In genomic region chr15:76347507-76348055, GRCh38 we compare ENCODE assay signal across 1 cellular context.
TF ChIP-seq lines count a peak whose summit lies in the region.

No MANE protein-coding gene starts in this region.

TF ChIP-seq in K562, 482 proteins besides CTCF, POLR2A, EP300 and RAD21:
- no peak for TF ChIP-seq POU5F1 (IDR thresholded peaks at IDR 0.05; ENCODE audit: borderline replicate concordance, low read depth, low read length, partially characterized antibody)
- no peak for TF ChIP-seq KDM1A (IDR thresholded peaks at IDR 0.05)
- no peak for TF ChIP-seq BACH1 (tag; IDR thresholded peaks at IDR 0.05)
- TF ChIP-seq ZNF696 (CRISPR knock-in tag; conservative IDR thresholded peaks at IDR 0.05): no peak
- TF ChIP-seq SETDB1 (IDR thresholded peaks at IDR 0.05; ENCODE audit: low read length): no peak
- no peak for TF ChIP-seq IRF1 (CRISPR knock-in tag; IDR thresholded peaks at IDR 0.05; ENCODE audit: borderline replicate concordance)
- no peak for TF ChIP-seq RNF2 (IDR thresholded peaks at IDR 0.05)
- TF ChIP-seq MYC (IDR thresholded peaks at IDR 0.05; ENCODE audit: low read depth, low read length): no peak
- TF ChIP-seq MYC (CRISPR knock-in tag; IDR thresholded peaks at IDR 0.05; ENCODE audit: borderline replicate concordance, low read depth): no peak
- TF ChIP-seq BRD4 (IDR thresholded peaks at IDR 0.05): no peak
- no peak for TF ChIP-seq KAT2B (IDR thresholded peaks at IDR 0.05; ENCODE audit: low read depth, low read length)
TF ChIP-seq in K562: peak in this region for 0.
